In the genomic region with DNA sequence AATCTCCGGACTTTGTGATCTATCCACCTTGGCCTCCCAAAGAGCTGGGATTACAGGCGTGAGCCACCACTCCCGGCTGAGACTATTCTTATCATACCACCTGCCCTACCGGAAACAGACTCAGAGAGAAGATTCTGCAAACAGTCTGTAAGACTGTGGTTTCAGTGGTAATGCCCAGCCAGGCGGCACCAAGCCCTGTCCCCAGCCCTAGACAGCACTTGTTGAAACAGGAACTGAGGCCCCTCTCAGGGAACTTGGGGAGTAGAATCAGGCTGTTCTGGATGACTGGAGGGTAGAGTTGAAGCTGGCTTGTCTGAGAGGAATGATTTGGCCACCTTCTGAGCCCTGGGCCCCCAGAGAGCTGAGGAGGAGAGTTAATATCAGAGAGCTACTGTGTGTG, we compare ENCODE assay signal across 10 cellular contexts. TPM values are rescaled to one million over a fixed set of nuclear protein-coding genes. Genes with fewer than 3 reads are reported as not detected.
A peak's percentile ranks its signal among the peaks of the same experiment; 100 is the strongest.
DNase-seq lines count a peak whose midpoint lies in the region; ATAC-seq and TF ChIP-seq lines count a peak whose summit lies in the region.
"Had no signal": no experiment of that assay in that cellular context is flagged by ENCODE, and none has a peak within 500 bp of the region (broad histone marks: within the 10 kb centered on the region; RNA-seq: fewer than 3 reads in every experiment).

No MANE protein-coding gene starts in this region.

- peak overlapping the region; percentile 68 for H3K4me2 ChIP-seq in Loucy (ENCODE audit: low read depth, low read length, poor library complexity, severe bottlenecking)

- intact Hi-C loops in posterior vena cava (cut with DNase I), result no loop called here
- intact Hi-C loops in sciatic nerve (cut with DNase I), result no loop called here

- no peak overlapping the region for H2AFZ ChIP-seq in Loucy (ENCODE audit: low read length)

- H4K20me1 ChIP-seq in Loucy (ENCODE audit: insufficient read depth, low read length, poor library complexity, severe bottlenecking), result no peaks in the 10 kb centered on the region

- H3K79me2 ChIP-seq in Loucy (ENCODE audit: insufficient read depth, low read length), result no peaks in the 10 kb centered on the region

- ATAC-seq in GM18520 (IDR thresholded peaks at IDR 0.05; ENCODE audit: unreplicated experiment), result peak; percentile 91
- peak; percentile 92 for ATAC-seq in HG02588 (IDR thresholded peaks at IDR 0.05; ENCODE audit: unreplicated experiment)
- no peak for ATAC-seq in sciatic nerve
- ATAC-seq: HCT116 had no signal

- peak overlapping the region; percentile 54 for H3K9ac ChIP-seq in Loucy (ENCODE audit: low read depth, low read length, poor library complexity, severe bottlenecking)

- peak overlapping the region; percentile 50 for H3K4me3 ChIP-seq in Loucy (ENCODE audit: low read length, poor library complexity, severe bottlenecking)

- H3K4me1 ChIP-seq in Loucy (ENCODE audit: insufficient read depth, low read length, poor library complexity, severe bottlenecking), result peaks cover 50% of the 10 kb centered on the region

- TF ChIP-seq CTCF in Loucy (conservative IDR thresholded peaks at IDR 0.05; ENCODE audit: low read length), result no peak

- no peaks in the 10 kb centered on the region for H3K9me2 ChIP-seq in Loucy (replicated peaks; ENCODE audit: low read depth, low read length)

- no peaks in the 10 kb centered on the region for H3K36me3 ChIP-seq in Loucy (ENCODE audit: insufficient read depth, low read length)

- no peaks in the 10 kb centered on the region for H3F3A ChIP-seq in Loucy (ENCODE audit: low read depth)

- H3K27me3 ChIP-seq in Loucy (ENCODE audit: insufficient read depth, low read length, poor library complexity, severe bottlenecking), result no peaks in the 10 kb centered on the region

- H3K9me3 ChIP-seq in Loucy (ENCODE audit: insufficient read depth, low read depth, low read length), result no peaks in the 10 kb centered on the region

- DNase-seq in medulla oblongata (ENCODE audit: extremely low spot score) (peak; percentile 18), posterior vena cava (ENCODE audit: low spot score) (no peak), cerebellum (ENCODE audit: low spot score) (no peak), AG08395 (ENCODE audit: low spot score) (no peak), sciatic nerve (ENCODE audit: low spot score) (no peak)
- DNase-seq: kidney glomerular epithelial cell had no signal

RNA-seq across cellular contexts. Expression of gene INSC, which starts 1.3 kb away (rescaled TPM):
- total RNA-seq in posterior vena cava, result under 1 TPM; 0.14 to 0.23 TPM
- total RNA-seq in cerebellum, result 0.36 TPM
- 8.3 TPM for total RNA-seq in sciatic nerve

RNA-seq across cellular contexts. Expression of gene CALCB, which starts 40.0 kb away (rescaled TPM):
- total RNA-seq in posterior vena cava (not detected), cerebellum (2.6 TPM), sciatic nerve (not detected)
